In the genomic region with DNA sequence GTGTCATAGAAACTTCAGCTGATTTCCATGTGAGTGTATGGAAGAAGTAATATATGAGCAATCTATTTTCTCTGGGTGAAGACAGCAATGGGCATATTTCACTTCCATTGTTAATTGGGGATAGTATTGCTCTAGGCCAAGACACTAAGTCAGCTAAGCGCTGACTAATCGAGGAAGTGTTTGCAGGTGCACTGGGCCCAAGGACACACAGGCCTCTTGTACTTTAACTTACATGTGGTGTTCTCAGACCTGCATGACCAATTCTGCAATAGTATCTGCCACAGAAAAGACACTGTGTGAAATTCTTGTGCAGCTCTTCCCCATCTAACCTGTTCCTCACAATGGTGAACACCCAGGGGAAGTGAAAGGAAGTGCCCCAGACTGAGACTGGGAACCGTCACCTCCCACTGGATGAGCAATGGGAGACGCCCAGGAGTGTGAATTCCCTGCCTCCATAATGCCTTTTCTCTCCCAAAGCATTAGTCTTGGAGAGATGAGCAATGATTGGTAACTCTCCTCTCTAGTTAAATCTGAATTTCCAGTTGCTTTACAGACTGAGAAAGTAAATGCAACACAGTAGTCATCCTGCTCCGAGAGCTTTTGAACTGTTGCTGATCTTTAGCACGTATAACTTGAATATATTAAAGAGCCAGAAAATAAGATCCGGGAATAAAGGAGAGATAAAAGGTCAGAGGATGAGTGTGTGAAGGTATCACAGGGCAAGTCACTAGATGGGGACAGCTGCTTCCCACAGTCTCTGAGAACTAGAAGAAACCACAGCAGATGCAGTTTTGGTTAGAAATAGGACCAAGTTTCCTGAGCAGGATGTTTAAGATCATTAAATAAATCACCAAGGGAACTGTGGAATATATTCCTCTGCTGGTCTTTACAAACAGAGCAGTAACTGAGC, we compare ENCODE assay signal across 12 cellular contexts.
DNase-seq lines count a peak whose midpoint lies in the region; ATAC-seq and TF ChIP-seq lines count a peak whose summit lies in the region.
"Had no signal": no experiment of that assay in that cellular context is flagged by ENCODE, and none has a peak within 500 bp of the region (broad histone marks: within the 10 kb centered on the region; RNA-seq: fewer than 3 reads in every experiment).

No MANE protein-coding gene starts in this region.

- TF ChIP-seq CTCF in GM13976 (IDR thresholded peaks at IDR 0.05; ENCODE audit: borderline replicate concordance, control extremely low read depth, extremely low read depth, insufficient read depth, missing control alignments) (no peak), RWPE2 (IDR thresholded peaks at IDR 0.05; ENCODE audit: poor library complexity, severe bottlenecking) (no peak), mucosa of descending colon (IDR thresholded peaks at IDR 0.05) (no peak), BE2C (IDR thresholded peaks at IDR 0.05; ENCODE audit: low read depth, low read length) (no peak)

- H3K9me3 ChIP-seq in RWPE2 (ENCODE audit: severe bottlenecking), result no peaks in the 10 kb centered on the region
- no peaks in the 10 kb centered on the region for H3K9me3 ChIP-seq in mucosa of descending colon
- H3K9me3 ChIP-seq in BE2C, result no peaks in the 10 kb centered on the region
- H3K9me3 ChIP-seq: SJCRH30 had no signal

- peak; percentile 67 for DNase-seq in GM13976 (ENCODE audit: low spot score)
- DNase-seq in RWPE2 (ENCODE audit: low spot score), result peak; percentile 73
- no peak for DNase-seq in mucosa of descending colon
- DNase-seq in NCI-H187 treated with DMSO at 0.1 percent for 48 hours (lab: John Stamatoyannopoulos, UW), result no peak
- no peak for DNase-seq in BE2C
- no peak for DNase-seq in NCI-H2171 treated with DMSO at 0.1 percent for 48 hours (lab: John Stamatoyannopoulos, UW)
- DNase-seq: activated T-cell treated with anti-CD3 and anti-CD28 coated beads, Interleukin-2, amount 50 U/mL, for 24 hours; DND-41; MV-4-11 had no signal

- H3K27me3 ChIP-seq in RWPE2 (ENCODE audit: insufficient read depth, poor library complexity, severe bottlenecking) (no peaks in the 10 kb centered on the region), BE2C (no peaks in the 10 kb centered on the region)
- H3K27me3 ChIP-seq: SJCRH30 had no signal

- ATAC-seq in HG02642 (IDR thresholded peaks at IDR 0.05; ENCODE audit: poor library complexity, unreplicated experiment), result peak; percentile 51
- peak; percentile 93 for ATAC-seq in RWPE2 (ENCODE audit: low read depth)
- peak; percentile 74 for ATAC-seq in mucosa of descending colon
- ATAC-seq in GM18517 (IDR thresholded peaks at IDR 0.05; ENCODE audit: unreplicated experiment), result no peak

- no peaks in the 10 kb centered on the region for H3K36me3 ChIP-seq in RWPE2 (ENCODE audit: low read depth)
- no peaks in the 10 kb centered on the region for H3K36me3 ChIP-seq in mucosa of descending colon (ENCODE audit: low read depth)
- H3K36me3 ChIP-seq in BE2C, result no peaks in the 10 kb centered on the region
- H3K36me3 ChIP-seq: SJCRH30 had no signal

- H3K4me1 ChIP-seq in RWPE2 (ENCODE audit: insufficient read depth, poor library complexity, severe bottlenecking) (peaks cover 19% of the 10 kb centered on the region), mucosa of descending colon (ENCODE audit: low read depth) (no peaks in the 10 kb centered on the region), BE2C (no peaks in the 10 kb centered on the region)

- in situ Hi-C loops in GM13976 (cut with MboI; ENCODE audit: low sequenced_read_pairs, unreplicated experiment), result no loop called here

- H3K4me3 ChIP-seq in RWPE2 (ENCODE audit: severe bottlenecking) (no peak overlapping the region), mucosa of descending colon (no peak overlapping the region), BE2C (ENCODE audit: low read depth, low read length) (no peak overlapping the region)
- H3K4me3 ChIP-seq: SJCRH30 had no signal

- intact Hi-C loops in mucosa of descending colon (cut with DNase I, micrococcal nuclease), result no loop called here

- peak overlapping the region; percentile 97 for H3K27ac ChIP-seq in RWPE2 (ENCODE audit: poor library complexity, severe bottlenecking)

Comparison
In these comparisons a context has a peak if more than half of its experiments do, and no peak if none do; other contexts are left out.
1. DNase-seq: peak in GM13976 (single experiment) and RWPE2 (single experiment); none in mucosa of descending colon (0 of 3), NCI-H187 treated with DMSO at 0.1 percent for 48 hours (single experiment), BE2C (single experiment) and NCI-H2171 treated with DMSO at 0.1 percent for 48 hours (single experiment).